ENCODE assay signal across 18 cellular contexts in genomic region chr2:26191316-26192159, GRCh38. TPM values are rescaled to one million over a fixed set of nuclear protein-coding genes. Genes with fewer than 3 reads are reported as not detected.
A peak's percentile ranks its signal among the peaks of the same experiment; 100 is the strongest.
DNase-seq lines count a peak whose midpoint lies in the region; ATAC-seq, FAIRE-seq and TF ChIP-seq lines count a peak whose summit lies in the region.
"Had no signal": no experiment of that assay in that cellular context is flagged by ENCODE, and none has a peak within 500 bp of the region (broad histone marks: within the 10 kb centered on the region; RNA-seq: fewer than 3 reads in every experiment).

No MANE protein-coding gene starts in this region.

- no peak for TF ChIP-seq POLR2A in H1 (IDR thresholded peaks at IDR 0.05; ENCODE audit: control extremely low read depth in 1 of 2, low read depth in 2 of 2, low read length in 2 of 2)
- TF ChIP-seq POLR2A in esophagus muscularis mucosa (IDR thresholded peaks at IDR 0.05; ENCODE audit: low read depth) = no peak

- no peak overlapping the region for H2BK12ac ChIP-seq in H1 (ENCODE audit: low read depth, low read length)

- H3K36me3 ChIP-seq in H1 (ENCODE audit: control insufficient read depth in 2 of 4, insufficient read depth in 4 of 4, low read length in 3 of 4) (peaks cover 6 to 58% (median 38%) of the 10 kb centered on the region in 4 experiments; a peak in 6 of 8 replicates), esophagus muscularis mucosa (peaks cover 45 to 75% (median 70%) of the 10 kb centered on the region in 4 donors), kidney (ENCODE audit: control insufficient read depth in 1 of 2, insufficient read depth in 2 of 2, low read length in 2 of 2) (peaks cover 23 to 47% of the 10 kb centered on the region in 2 donors)

- H3K9me3 ChIP-seq in H1 (ENCODE audit: insufficient read depth in 2 of 2, low read depth in 1 of 2, low read length in 1 of 2) (no peaks in the 10 kb centered on the region), esophagus muscularis mucosa (no peaks in the 10 kb centered on the region), kidney (ENCODE audit: control insufficient read depth in 1 of 2, low read length in 2 of 2) (no peaks in the 10 kb centered on the region)
- H3K9me3 ChIP-seq: BE2C, HAP-1, MG63 had no signal

- no peak overlapping the region for H3K4me2 ChIP-seq in H1 (ENCODE audit: insufficient read depth in 1 of 2, low read depth in 2 of 2, low read length in 2 of 2)

- H4K91ac ChIP-seq in H1 (replicated peaks; ENCODE audit: insufficient read length, low read length) = no peak overlapping the region

- H3K27me3 ChIP-seq in H1 (replicated peaks in 1 of 4; ENCODE audit: control insufficient read depth in 3 of 4, extremely low read depth in 1 of 4, insufficient read depth in 3 of 4, low read length in 3 of 4) (no peaks in the 10 kb centered on the region), esophagus muscularis mucosa (no peaks in the 10 kb centered on the region)
- H3K27me3 ChIP-seq: BE2C, MG63 had no signal

- H3K79me2 ChIP-seq in H1 (ENCODE audit: control insufficient read depth in 1 of 2, insufficient read depth in 2 of 2, low read length in 2 of 2) = no peaks in the 10 kb centered on the region

- H3K4me1 ChIP-seq in H1 (replicated peaks in 1 of 4; ENCODE audit: control insufficient read depth in 3 of 4, insufficient read depth in 4 of 4, low read length in 3 of 4) (no peaks in the 10 kb centered on the region; a peak in 1 of 7 replicates), esophagus muscularis mucosa (peaks cover 0 to 10% (median under 1%) of the 10 kb centered on the region in 4 donors), kidney (ENCODE audit: control insufficient read depth in 1 of 2, insufficient read depth in 1 of 2, low read depth in 1 of 2, low read length in 2 of 2) (no peaks in the 10 kb centered on the region)
- H3K4me1 ChIP-seq: BE2C, HAP-1 had no signal

- H4K5ac ChIP-seq in H1 (ENCODE audit: insufficient read length, low read depth, low read length) = no peak overlapping the region

- H3K4me3 Mint-ChIP-seq in nephron progenitor cell = no peak overlapping the region
- H3K4me3 Mint-ChIP-seq: CD8-positive, alpha-beta T cell had no signal

- intact Hi-C loops in left ventricle myocardium superior (cut with micrococcal nuclease) = no loop called here
- intact Hi-C loops in left cardiac atrium (cut with DNase I) = no loop called here
- intact Hi-C loops in esophagus muscularis mucosa (cut with DNase I) = no loop called here
- intact Hi-C loops in kidney (cut with DNase I) = no loop called here

- DNase-seq in left ventricle myocardium superior (no peak), left cardiac atrium (no peak), H1 (ENCODE audit: low read depth in 1 of 2, low spot score in 2 of 2) (peak in 1 of 2 experiments; percentile 51), nephron progenitor cell (no peak), cortex of kidney (lab: John Stamatoyannopoulos, UW) (no peak), esophagus muscularis mucosa (ENCODE audit: extremely low spot score) (no peak), kidney (no peak)
- DNase-seq: BE2C; CD8-positive, alpha-beta T cell; MG63; NCI-H1092 treated with DMSO at 0.1 percent for 48 hours; NCI-H187 treated with DMSO at 0.1 percent for 48 hours; NCI-H2171 treated with DMSO at 0.1 percent for 48 hours; NCI-H510A; NCI-H82 had no signal

- WGBS in H1 (ENCODE audit: extremely low coverage in 1 of 2, insufficient coverage in 1 of 2, insufficient read length in 1 of 2, insufficient replicate concordance in 2 of 2, low coverage in 1 of 2, low lambda C conversion rate in 2 of 2, missing lambda C conversion rate in 1 of 2), 2 experiments = 95% methylated on average over 20 of the region's 20 CpGs; no CpG with 5 or more reads in 1 of the 2 experiments
- 77% methylated on average over 20 of the region's 20 CpGs for WGBS in esophagus muscularis mucosa

- no peak overlapping the region for H3K14ac ChIP-seq in H1 (ENCODE audit: insufficient read length)

- H2BK120ac ChIP-seq in H1 (replicated peaks; ENCODE audit: low read depth, low read length) = no peak overlapping the region

- H2BK5ac ChIP-seq in H1 (ENCODE audit: low read depth, low read length) = no peak overlapping the region

- H3K27me3 Mint-ChIP-seq in nephron progenitor cell (ENCODE audit: low read depth, poor library complexity) = peaks cover 6% of the 10 kb centered on the region

- no peak overlapping the region; a peak in 1 of 7 replicates for H3K9ac ChIP-seq in H1 (replicated peaks in 1 of 4; ENCODE audit: extremely low read depth in 1 of 4, low read depth in 3 of 4, low read length in 3 of 4)
- H3K9ac ChIP-seq in kidney (ENCODE audit: low read length in 2 of 2) = no peak overlapping the region

- FAIRE-seq in H1 (lab: Jason Lieb, UNC) = no peak
- no peak for FAIRE-seq in kidney (lab: Jason Lieb, UNC)
- FAIRE-seq: HepG2 had no signal

- H3K36me3 Mint-ChIP-seq in nephron progenitor cell (ENCODE audit: low read depth) = peaks cover 60% of the 10 kb centered on the region

- POLR2A ChIA-PET in H1 (lab: Charles Lee; ENCODE audit: partially characterized antibody) = interaction anchor here (0.5 to 2.0 kb wide), 7 partner anchors 8 to 1222 kb away, joined by 3 to 9 read pairs (median 4); partner anchors contain the start of genes HADHA and HADHB

- no peaks in the 10 kb centered on the region for H3K23me2 ChIP-seq in H1 (ENCODE audit: low read depth, low read length)

- TF ChIP-seq EP300 in H1 (IDR thresholded peaks at IDR 0.05; ENCODE audit: borderline replicate concordance in 1 of 2, low read depth in 2 of 2, low read length in 2 of 2) = no peak
- TF ChIP-seq EP300 in esophagus muscularis mucosa (IDR thresholded peaks at IDR 0.05) = no peak

- H3K18ac ChIP-seq in H1 (ENCODE audit: extremely low read depth, low read length) = no peak overlapping the region

- H3K79me1 ChIP-seq in H1 (ENCODE audit: low read depth, low read length) = no peaks in the 10 kb centered on the region

- H3K4me1 Mint-ChIP-seq in nephron progenitor cell = peaks cover 8% of the 10 kb centered on the region

- H3K4ac ChIP-seq in H1 (replicated peaks; ENCODE audit: insufficient read length, low read depth, low read length) = no peak overlapping the region

- peak overlapping the region; percentile 77 for H3K27ac Mint-ChIP-seq in nephron progenitor cell

- peaks cover 2 to 3% of the 10 kb centered on the region in 2 experiments for H4K20me1 ChIP-seq in H1 (replicated peaks in 1 of 2; ENCODE audit: control insufficient read depth in 1 of 2, insufficient read depth in 2 of 2, low read length in 2 of 2)

- CTCF ChIA-PET in H1 (lab: Charles Lee; ENCODE audit: partially characterized antibody) = interaction anchor here (0.6 to 2.6 kb wide), 8 partner anchors 13 to 764 kb away, joined by 3 to 13 read pairs (median 3); no protein-coding TSS in a partner anchor

- no peak overlapping the region for H3K56ac ChIP-seq in H1 (replicated peaks; ENCODE audit: insufficient read length, low read depth, low read length)

- H2AK5ac ChIP-seq in H1 (ENCODE audit: low read depth, low read length) = no peak overlapping the region

- no peak overlapping the region for H2BK15ac ChIP-seq in H1 (ENCODE audit: low read length)

- no peak overlapping the region for H2AFZ ChIP-seq in H1 (ENCODE audit: low read length)

- peak in 2 of 3 experiments; percentile 7 to 30; a peak in 2 of 4 replicates for TF ChIP-seq CTCF in H1 (IDR thresholded peaks at IDR 0.05; ENCODE audit: control extremely low read depth in 1 of 3, insufficient read depth in 1 of 3, low read depth in 1 of 3, low read length in 3 of 3)
- no peak for TF ChIP-seq CTCF in nephron progenitor cell (IDR thresholded peaks at IDR 0.05)
- TF ChIP-seq CTCF in esophagus muscularis mucosa (IDR thresholded peaks at IDR 0.05) = no peak
- no peak for TF ChIP-seq CTCF in kidney (IDR thresholded peaks at IDR 0.05; ENCODE audit: borderline replicate concordance, extremely low read depth, insufficient read depth)

- no peak overlapping the region for H2BK20ac ChIP-seq in H1 (ENCODE audit: low read length)

- ATAC-seq in left ventricle myocardium superior = peak; percentile 22
- ATAC-seq in left cardiac atrium = no peak
- ATAC-seq: CD8-positive, alpha-beta T cell; HepG2; Right ventricle myocardium inferior had no signal

- H3K4me3 ChIP-seq in H1 (ENCODE audit: extremely low read depth in 1 of 4, insufficient read depth in 2 of 4, low read depth in 3 of 4, low read length in 4 of 4) (no peak overlapping the region), esophagus muscularis mucosa (no peak overlapping the region), kidney (ENCODE audit: low read length in 2 of 2) (no peak overlapping the region)
- H3K4me3 ChIP-seq: HAP-1, MG63 had no signal

- peak; percentile 8 to 22; a peak in 1 of 4 replicates for TF ChIP-seq RAD21 in H1 (IDR thresholded peaks at IDR 0.05 in 1 of 2, conservative IDR thresholded peaks at IDR 0.05 in 1 of 2; ENCODE audit: low read depth in 2 of 2, low read length in 2 of 2)

- no peak overlapping the region for H3K23ac ChIP-seq in H1 (ENCODE audit: insufficient read length)

- H4K8ac ChIP-seq in H1 (ENCODE audit: extremely low read depth, insufficient read depth, low read length) = no peak overlapping the region

- H3K27ac ChIP-seq in H1 (ENCODE audit: low read depth, low read length) (no peak overlapping the region), esophagus muscularis mucosa (replicated peaks in 1 of 4) (no peak overlapping the region), kidney (ENCODE audit: low read depth in 2 of 2, low read length in 2 of 2) (no peak overlapping the region)

- no peaks in the 10 kb centered on the region for H3K9me3 Mint-ChIP-seq in nephron progenitor cell
- H3K9me3 Mint-ChIP-seq: CD8-positive, alpha-beta T cell had no signal

RNA-seq across cellular contexts. Expression of gene GAREM2, which starts 18.6 kb away (rescaled TPM):
- total RNA-seq in left ventricle myocardium superior (3.6 TPM), left cardiac atrium (1 to 10 TPM; 4.2 to 4.8 TPM), esophagus muscularis mucosa (1 to 10 TPM; 2.5 to 5.5 (median 3.6) TPM), kidney (3.2 TPM)
- 19.9 and 23.0 TPM in 2 replicates for total RNA-seq in H1 (2021; fragmentation: NEBNext Ultra II Directional; extraction: Animal tissue kit (Norgen Biotek cat#: 25700))
- polyA plus RNA-seq in H1 (2011; rRNA removed) (19.9 and 26.8 TPM in 2 replicates), kidney (ENCODE audit: insufficient read depth, low read depth, low replicate concordance) (1.2 TPM)
- 15.8 TPM for polyA plus RNA-seq in H1 (2011; cell fraction: cytosol; rRNA removed)
- 41.1 TPM for polyA plus RNA-seq in H1 (2011; cell fraction: nucleus; rRNA removed)
- polyA plus RNA-seq in H1 (2012, experiment 1 of 2) = 13.0 to 18.4 TPM (median 16.4 TPM) in 4 replicates
- 13.4 TPM for polyA plus RNA-seq in H1 (2012, experiment 2 of 2)
- polyA plus RNA-seq in H1 (2013, experiment 1 of 2) = 25.4 TPM
- polyA plus RNA-seq in H1 (2013, experiment 2 of 2) = 20.1 TPM
- polyA minus RNA-seq in H1 (2011; rRNA and poly(A)+ RNA removed) = 16.4 and 22.5 TPM in 2 replicates
- polyA minus RNA-seq in H1 (2011; cell fraction: cytosol; rRNA and poly(A)+ RNA removed) = 14.2 TPM
- polyA minus RNA-seq in H1 (2011; cell fraction: nucleus; rRNA and poly(A)+ RNA removed) = 20.2 TPM

RNA-seq across cellular contexts. Expression of gene HADHA, which starts 52.9 kb away (rescaled TPM):
- total RNA-seq in left ventricle myocardium superior = 800 TPM
- 100 to 1,000 TPM; 330 to 349 TPM for total RNA-seq in left cardiac atrium
- total RNA-seq in H1 (2021; fragmentation: NEBNext Ultra II Directional; extraction: Animal tissue kit (Norgen Biotek cat#: 25700)) = 126 and 131 TPM in 2 replicates
- 52.7 and 64.6 TPM in 2 replicates for polyA plus RNA-seq in H1 (2011; rRNA removed)
- 80.8 TPM for polyA plus RNA-seq in H1 (2011; cell fraction: cytosol; rRNA removed)
- polyA plus RNA-seq in H1 (2011; cell fraction: nucleus; rRNA removed) = 84.6 TPM
- polyA plus RNA-seq in H1 (2012, experiment 1 of 2) = 116 to 127 TPM (median 126 TPM) in 4 replicates
- polyA plus RNA-seq in H1 (2012, experiment 2 of 2) = 31.2 TPM
- 83.2 TPM for polyA plus RNA-seq in H1 (2013, experiment 1 of 2)
- polyA plus RNA-seq in H1 (2013, experiment 2 of 2) = 76.6 TPM
- polyA minus RNA-seq in H1 (2011; rRNA and poly(A)+ RNA removed) = 117 and 126 TPM in 2 replicates
- polyA minus RNA-seq in H1 (2011; cell fraction: cytosol; rRNA and poly(A)+ RNA removed) = 64.5 TPM
- 60.4 TPM for polyA minus RNA-seq in H1 (2011; cell fraction: nucleus; rRNA and poly(A)+ RNA removed)
- 100 to 1,000 TPM; 155 to 266 (median 175) TPM for total RNA-seq in esophagus muscularis mucosa
- total RNA-seq in kidney = 135 TPM
- 171 TPM for polyA plus RNA-seq in kidney (ENCODE audit: insufficient read depth, low read depth, low replicate concordance)

RNA-seq across cellular contexts. Expression of gene HADHB, which starts 53.2 kb away (rescaled TPM):
- total RNA-seq in left ventricle myocardium superior = 1,919 TPM
- total RNA-seq in left cardiac atrium = 100 to 1,000 TPM; 711 to 792 TPM
- total RNA-seq in H1 (2021; fragmentation: NEBNext Ultra II Directional; extraction: Animal tissue kit (Norgen Biotek cat#: 25700)) = 52.3 and 57.3 TPM in 2 replicates
- polyA plus RNA-seq in H1 (2011; rRNA removed) = 39.2 and 47.7 TPM in 2 replicates
- 46.8 TPM for polyA plus RNA-seq in H1 (2011; cell fraction: cytosol; rRNA removed)
- polyA plus RNA-seq in H1 (2011; cell fraction: nucleus; rRNA removed) = 29.5 TPM
- 42.2 to 53.0 TPM (median 47.4 TPM) in 4 replicates for polyA plus RNA-seq in H1 (2012, experiment 1 of 2)
- polyA plus RNA-seq in H1 (2012, experiment 2 of 2) = 17.9 TPM
- 31.6 TPM for polyA plus RNA-seq in H1 (2013, experiment 1 of 2)
- polyA plus RNA-seq in H1 (2013, experiment 2 of 2) = 29.6 TPM
- 76.3 and 83.8 TPM in 2 replicates for polyA minus RNA-seq in H1 (2011; rRNA and poly(A)+ RNA removed)
- 23.3 TPM for polyA minus RNA-seq in H1 (2011; cell fraction: cytosol; rRNA and poly(A)+ RNA removed)
- polyA minus RNA-seq in H1 (2011; cell fraction: nucleus; rRNA and poly(A)+ RNA removed) = 29.7 TPM
- total RNA-seq in esophagus muscularis mucosa = 100 to 1,000 TPM; 163 to 399 (median 192) TPM
- 132 TPM for total RNA-seq in kidney
- 232 TPM for polyA plus RNA-seq in kidney (ENCODE audit: insufficient read depth, low read depth, low replicate concordance)

Comparison
In these comparisons a context has a peak if more than half of its experiments do, and no peak if none do; other contexts are left out.
1. CTCF ChIP-seq: peak in H1 (2 of 3); none in nephron progenitor cell (single experiment), esophagus muscularis mucosa (0 of 3) and kidney (single experiment).